ENCODE assay signal across 8 cellular contexts in genomic region chr11:59171508-59172322, GRCh38. TPM values are rescaled to one million over a fixed set of nuclear protein-coding genes. Genes with fewer than 3 reads are reported as not detected.
DNase-seq lines count a peak whose midpoint lies in the region; ATAC-seq and TF ChIP-seq lines count a peak whose summit lies in the region.

TSS of gene DTX4 (plus strand) at chr11:59172132. CDS start at chr11:59172596, 464 bp downstream.

- TF ChIP-seq CTCF in LNCaP clone FGC (IDR thresholded peaks at IDR 0.05; ENCODE audit: control insufficient read depth, extremely low read depth, insufficient read depth), result peak; percentile 99
- TF ChIP-seq CTCF in gastroesophageal sphincter (IDR thresholded peaks at IDR 0.05), result peak; percentile 59 to 96 (median 80)

- in situ Hi-C loops in G401 (cut with HindIII; ENCODE audit: low sequenced_read_pairs), result no loop called here

- 0% methylated on average over 15 to 25 of the region's 64 CpGs for WGBS in gastroesophageal sphincter (ENCODE audit: low coverage in 1 of 2), 2 donors

- no peak for TF ChIP-seq EP300 in gastroesophageal sphincter (IDR thresholded peaks at IDR 0.05)

- peaks cover 0 to 26% (median 11%) of the 10 kb centered on the region in 3 donors for H3K4me1 ChIP-seq in gastroesophageal sphincter

- DNase-seq in G401 (ENCODE audit: low spot score) (peak; percentile 93), H4 (ENCODE audit: low spot score) (peak; percentile 90), LNCaP clone FGC (ENCODE audit: low read depth) (peak; percentile 71), SIG-M5 treated with dmso at 0.1 percent for 504 hours (lab: John Stamatoyannopoulos, UW; ENCODE audit: unreplicated experiment) (peak; percentile 87), non-pigmented ciliary epithelial cell (ENCODE audit: low read depth) (peak; percentile 54), substantia nigra (lab: John Stamatoyannopoulos, UW) (peak; percentile 41 to 96 (median 88))
- DNase-seq in activated naive CD4-positive, alpha-beta T cell treated with Interleukin-2 at 50 U/mL for 16 hours, result peak; percentile 91

- ATAC-seq in gastroesophageal sphincter, result peak; percentile 89

- no peaks in the 10 kb centered on the region for H3K9me3 ChIP-seq in gastroesophageal sphincter

- H3K27me3 ChIP-seq in gastroesophageal sphincter, result peaks cover 14% of the 10 kb centered on the region

- peak within 1 kb of the TSS in 3 of 4 donors; percentile 66 to 77 (median 73) for H3K27ac ChIP-seq in gastroesophageal sphincter
- peak within 1 kb of the TSS; percentile 99 for H3K27ac ChIP-seq in substantia nigra (ENCODE audit: low read depth, low read length, poor library complexity, severe bottlenecking)

- peak within 1 kb of the TSS; percentile 59 for H3K4me3 ChIP-seq in LNCaP clone FGC (ENCODE audit: low read depth, low read length)
- peak within 1 kb of the TSS; percentile 50 to 73 for H3K4me3 ChIP-seq in gastroesophageal sphincter

- H3K36me3 ChIP-seq in gastroesophageal sphincter, result no peaks in the 10 kb centered on the region

- TF ChIP-seq POLR2A in gastroesophageal sphincter (IDR thresholded peaks at IDR 0.05), result no peak

RNA-seq across cellular contexts. Expression of gene DTX4, which starts in this region (rescaled TPM):
- total RNA-seq in G401 (2014; rRNA removed; shearing (Covaris generic)), result 0.55 and 3.7 TPM in 2 replicates
- 0.58 and 1.6 TPM in 2 replicates for total RNA-seq in H4 (2014; rRNA removed; shearing (Covaris generic))
- total RNA-seq in gastroesophageal sphincter, result 1 to 10 TPM; 2.0 to 6.8 (median 6.2) TPM

Comparison
In these comparisons a context has a peak if more than half of its experiments do, and no peak if none do; other contexts are left out.
1. Peak in every context shown above with its lines: DNase-seq, ATAC-seq, H3K4me3 ChIP-seq and H3K27ac ChIP-seq.